Comparison of ENCODE assay signal across 25 cellular contexts in the genomic region with DNA sequence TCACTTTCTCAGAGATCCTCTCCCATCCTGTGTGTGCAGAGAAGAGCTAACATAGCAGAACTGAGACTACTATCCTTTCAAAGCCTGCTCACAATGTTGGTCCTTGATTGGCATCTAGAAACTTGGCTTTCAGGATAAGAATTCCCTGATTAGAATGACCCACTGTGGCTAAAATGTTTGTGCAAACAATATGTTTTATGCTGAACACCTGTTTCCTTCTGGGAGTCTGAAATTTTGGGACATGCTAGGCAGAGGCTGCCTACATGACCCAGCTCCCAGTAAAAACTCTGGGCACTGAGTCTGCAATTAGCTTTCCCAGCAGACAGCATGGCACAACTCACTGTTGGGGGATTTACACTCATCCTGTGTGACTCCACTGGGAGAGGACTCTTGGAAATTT.
DNase-seq lines count a peak whose midpoint lies in the region; ATAC-seq and TF ChIP-seq lines count a peak whose summit lies in the region.
"Had no signal": no experiment of that assay in that cellular context is flagged by ENCODE, and none has a peak within 500 bp of the region (broad histone marks: within the 10 kb centered on the region; RNA-seq: fewer than 3 reads in every experiment).

No MANE protein-coding gene starts in this region.

- no peaks in the 10 kb centered on the region for H3K79me2 ChIP-seq in GM23248 (ENCODE audit: insufficient read depth)
- H3K79me2 ChIP-seq in PC-3 (ENCODE audit: low read length) = no peaks in the 10 kb centered on the region
- H3K79me2 ChIP-seq in osteoblast (ENCODE audit: insufficient read depth, low read length) = no peaks in the 10 kb centered on the region

- H3K27me3 Mint-ChIP-seq in endothelial cell (ENCODE audit: unreplicated experiment) = peaks cover 2% of the 10 kb centered on the region

- H3K36me3 ChIP-seq in GM23248 (ENCODE audit: low read depth) (no peaks in the 10 kb centered on the region), PC-3 (ENCODE audit: low read depth, low read length) (no peaks in the 10 kb centered on the region), osteoblast (ENCODE audit: insufficient read depth, low read length) (no peaks in the 10 kb centered on the region)
- H3K36me3 ChIP-seq: esophagus muscularis mucosa, stomach, thyroid gland, vagina had no signal

- H3K9me2 ChIP-seq in GM23248 (ENCODE audit: insufficient read depth) (no peaks in the 10 kb centered on the region), PC-3 (replicated peaks; ENCODE audit: low read length) (no peaks in the 10 kb centered on the region)

- H3K4me2 ChIP-seq in GM23248 (ENCODE audit: unreplicated experiment) (peak overlapping the region; percentile 41), PC-3 (ENCODE audit: low read length) (peak overlapping the region; percentile 48), osteoblast (ENCODE audit: insufficient read depth, low read length) (peak overlapping the region; percentile 59)

- TF ChIP-seq CTCF in PC-3 (conservative IDR thresholded peaks at IDR 0.05; ENCODE audit: low read depth, low read length) = no peak
- no peak for TF ChIP-seq CTCF in osteoblast (IDR thresholded peaks at IDR 0.05; ENCODE audit: extremely low read depth, low read depth, low read length)
- TF ChIP-seq CTCF in endothelial cell (IDR thresholded peaks at IDR 0.05; ENCODE audit: unreplicated experiment) = no peak

- H3K4me1 ChIP-seq in GM23248 (ENCODE audit: insufficient read depth) (peaks cover 41% of the 10 kb centered on the region), PC-3 (ENCODE audit: insufficient read depth, low read length) (peaks cover 32% of the 10 kb centered on the region), osteoblast (ENCODE audit: insufficient read depth, low read length) (peaks cover 38% of the 10 kb centered on the region)
- H3K4me1 ChIP-seq: stomach, thyroid gland, vagina had no signal

- no peak overlapping the region for H2AFZ ChIP-seq in GM23248
- H2AFZ ChIP-seq in PC-3 (ENCODE audit: low read length) = no peak overlapping the region
- H2AFZ ChIP-seq in osteoblast (ENCODE audit: low read length) = no peak overlapping the region

- no peaks in the 10 kb centered on the region for H3K9me3 Mint-ChIP-seq in endothelial cell (ENCODE audit: unreplicated experiment)

- H3F3A ChIP-seq in GM23248 (ENCODE audit: insufficient read depth) (peaks cover 32% of the 10 kb centered on the region), PC-3 (ENCODE audit: low read length, unreplicated experiment) (no peaks in the 10 kb centered on the region)

- H3K27ac ChIP-seq in GM23248 (peak overlapping the region; percentile 63), PC-3 (ENCODE audit: low read length) (peak overlapping the region; percentile 75), osteoblast (ENCODE audit: low read depth, low read length) (peak overlapping the region; percentile 14)
- H3K27ac ChIP-seq: C4-2B, esophagus muscularis mucosa, skin epidermis, stomach, thyroid gland, vagina had no signal

- in situ Hi-C loops in GM23248 (cut with MboI) = no loop called here

- ATAC-seq in PC-3 (no peak), HG03354 (IDR thresholded peaks at IDR 0.05; ENCODE audit: poor library complexity, severe bottlenecking, unreplicated experiment) (no peak), GM21526 (IDR thresholded peaks at IDR 0.05; ENCODE audit: low FRiP score, unreplicated experiment) (no peak)

- no TSS peak for BruUV-seq in PC-3 (replicated peaks; lab: Mats Ljungman, UMichigan)

- no peaks in the 10 kb centered on the region for H3K36me3 Mint-ChIP-seq in endothelial cell (ENCODE audit: low read depth, unreplicated experiment)
- H3K36me3 Mint-ChIP-seq: memory B cell had no signal

- H4K20me1 ChIP-seq in GM23248 (ENCODE audit: insufficient read depth) = no peaks in the 10 kb centered on the region
- H4K20me1 ChIP-seq in PC-3 (ENCODE audit: low read length) = no peaks in the 10 kb centered on the region
- H4K20me1 ChIP-seq in osteoblast (ENCODE audit: insufficient read depth, low read length) = no peaks in the 10 kb centered on the region

- POLR2A ChIA-PET in PC-3 (lab: Charles Lee; ENCODE audit: unreplicated experiment) = no interaction called here

- CTCF ChIA-PET in PC-3 (lab: Charles Lee) = interaction anchor here (1.1 kb wide), 1 partner anchor 13 kb away, joined by 12 read pairs; no protein-coding TSS in a partner anchor

- DNase-seq in GM23248 (no peak), PC-3 (no peak), cerebellum (ENCODE audit: low spot score) (peak; percentile 13), osteoblast (ENCODE audit: insufficient read length, low spot score, missing footprints) (no peak), endothelial cell (ENCODE audit: low spot score) (no peak), NCI-H187 treated with DMSO at 0.1 percent for 48 hours (lab: John Stamatoyannopoulos, UW) (no peak)
- DNase-seq: activated CD4-positive, alpha-beta T cell treated with anti-CD3 and anti-CD28 coated beads for 4 hours; activated gamma-delta T cell treated with Interleukin-2 at 50 U/mL for 16 hours; activated T-cell treated with anti-CD3 and anti-CD28 coated beads, Interleukin-2, amount 50 U/mL, for 1 hour; DMS79 treated with DMSO at 0.1 percent for 48 hours; effector memory CD4-positive, alpha-beta T cell; left cardiac atrium; NCI-H1048; NCI-H187; NCI-H524 treated with DMSO at 0.1 percent for 48 hours; stimulated activated CD8-positive, alpha-beta memory T cell treated with anti-CD3 and anti-CD28 coated beads, Interleukin-4, amount 100 ng/mL, for 48 hours; stomach; thyroid gland had no signal

- no peak overlapping the region for H3K4me3 Mint-ChIP-seq in endothelial cell (ENCODE audit: unreplicated experiment)
- H3K4me3 Mint-ChIP-seq: memory B cell had no signal

- H3K27me3 ChIP-seq in GM23248 (replicated peaks; ENCODE audit: insufficient read depth) = no peaks in the 10 kb centered on the region
- no peaks in the 10 kb centered on the region for H3K27me3 ChIP-seq in PC-3 (ENCODE audit: low read length)
- H3K27me3 ChIP-seq in osteoblast (ENCODE audit: insufficient read depth, low read length) = no peaks in the 10 kb centered on the region
- H3K27me3 ChIP-seq: esophagus muscularis mucosa, stomach, thyroid gland, vagina had no signal

- H3K4me3 ChIP-seq in GM23248 (no peak overlapping the region), PC-3 (ENCODE audit: low read length) (no peak overlapping the region), osteoblast (ENCODE audit: insufficient read depth, low read length) (no peak overlapping the region)
- H3K4me3 ChIP-seq: esophagus muscularis mucosa, skin epidermis, stomach, thyroid gland, vagina had no signal

- no peak overlapping the region for H3K9ac ChIP-seq in GM23248
- no peak overlapping the region for H3K9ac ChIP-seq in PC-3 (ENCODE audit: low read length)

- intact Hi-C loops in PC-3 (cut with micrococcal nuclease) = no loop called here

- H3K27ac Mint-ChIP-seq in endothelial cell (ENCODE audit: unreplicated experiment) = no peak overlapping the region
- H3K27ac Mint-ChIP-seq: memory B cell had no signal

- H3K9me3 ChIP-seq in GM23248 (ENCODE audit: low read depth) (no peaks in the 10 kb centered on the region), PC-3 (ENCODE audit: low read length) (no peaks in the 10 kb centered on the region), osteoblast (ENCODE audit: low read depth, low read length) (no peaks in the 10 kb centered on the region)
- H3K9me3 ChIP-seq: esophagus muscularis mucosa, stomach, thyroid gland, vagina had no signal

- no peaks in the 10 kb centered on the region for H3K4me1 Mint-ChIP-seq in endothelial cell (ENCODE audit: unreplicated experiment)
- H3K4me1 Mint-ChIP-seq: memory B cell had no signal

Comparison
In these comparisons a context has a peak if more than half of its experiments do, and no peak if none do; other contexts are left out.
1. H3K27ac ChIP-seq: peak in every context shown above with its lines; median percentile 75 in PC-3; 63 in GM23248; 14 in osteoblast.